In the genomic region with DNA sequence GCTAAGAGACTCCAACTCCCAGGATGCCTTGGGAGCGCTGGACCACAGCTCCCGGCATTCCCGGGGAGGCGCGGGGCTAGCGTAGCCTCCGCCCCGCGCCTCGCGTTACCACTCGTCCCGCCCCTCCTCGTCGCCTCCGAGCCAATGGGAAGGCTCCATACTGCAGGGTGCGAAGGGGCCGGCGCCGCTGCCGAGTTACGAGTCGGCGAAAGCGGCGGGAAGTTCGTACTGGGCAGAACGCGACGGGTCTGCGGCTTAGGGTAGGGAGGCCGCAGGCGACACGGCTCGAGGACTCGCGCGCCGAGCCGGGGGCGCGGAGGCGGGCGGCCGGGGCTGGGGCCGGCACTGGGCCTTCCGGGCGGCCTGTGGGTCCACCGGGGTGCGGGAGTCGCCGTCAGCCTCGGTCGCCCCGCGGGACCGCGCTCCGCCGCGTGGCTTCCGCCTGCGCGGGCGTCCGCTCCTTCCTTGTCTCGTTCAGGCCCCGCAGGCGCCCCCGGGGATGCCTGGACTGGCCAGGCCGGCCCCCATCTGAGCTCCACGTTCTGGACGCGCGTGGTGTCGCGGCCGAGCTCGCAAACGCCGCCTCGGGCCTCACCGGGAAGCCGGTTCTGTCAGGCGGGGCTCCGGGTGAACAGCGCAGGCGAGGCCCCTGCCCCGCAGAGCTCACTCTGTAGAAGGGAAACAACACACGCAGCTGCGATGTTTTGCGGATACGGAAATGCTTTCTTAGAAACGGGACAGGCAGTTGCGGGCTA, we compare ENCODE assay signal across 8 cellular contexts. TPM values are rescaled to one million over a fixed set of nuclear protein-coding genes. Genes with fewer than 3 reads are reported as not detected.
DNase-seq lines count a peak whose midpoint lies in the region; ATAC-seq and TF ChIP-seq lines count a peak whose summit lies in the region.

A gene with protein sequence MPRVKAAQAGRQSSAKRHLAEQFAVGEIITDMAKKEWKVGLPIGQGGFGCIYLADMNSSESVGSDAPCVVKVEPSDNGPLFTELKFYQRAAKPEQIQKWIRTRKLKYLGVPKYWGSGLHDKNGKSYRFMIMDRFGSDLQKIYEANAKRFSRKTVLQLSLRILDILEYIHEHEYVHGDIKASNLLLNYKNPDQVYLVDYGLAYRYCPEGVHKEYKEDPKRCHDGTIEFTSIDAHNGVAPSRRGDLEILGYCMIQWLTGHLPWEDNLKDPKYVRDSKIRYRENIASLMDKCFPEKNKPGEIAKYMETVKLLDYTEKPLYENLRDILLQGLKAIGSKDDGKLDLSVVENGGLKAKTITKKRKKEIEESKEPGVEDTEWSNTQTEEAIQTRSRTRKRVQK (plus strand): TSS at position 195 of the 755 bp plus-strand sequence. CDS start 36,090 bp downstream, outside the sequence.

- H3K27me3 ChIP-seq in adrenal gland = no peaks in the 10 kb centered on the region
- H3K27me3 ChIP-seq in heart right ventricle = no peaks in the 10 kb centered on the region

- intact Hi-C loops in adrenal gland (cut with DNase I) = no loop called here
- intact Hi-C loops in heart right ventricle (cut with DNase I) = no loop called here
- intact Hi-C loops in posterior cingulate gyrus (cut with DNase I) = no loop called here

- WGBS in adrenal gland, 4 donors = 0 to 1% (median 0%) methylated on average over 11 to 95 of the region's 95 CpGs
- 0 to 1% methylated on average over 71 to 95 of the region's 95 CpGs for WGBS in heart right ventricle, 2 donors

- peaks cover 2% of the 10 kb centered on the region for H3K27me3 Mint-ChIP-seq in type B pancreatic cell

- DNase-seq in NCI-H146 treated with DMSO at 0.1 percent for 48 hours (lab: John Stamatoyannopoulos, UW; ENCODE audit: unreplicated experiment) (peak; percentile 73), T-helper 1 cell (peak; percentile 84 to 95 (median 91)), adrenal gland (peak; percentile 96 to 98 (median 97)), heart right ventricle (peak; percentile 97), posterior cingulate gyrus (peak; percentile 93 to 100 (median 98)), type B pancreatic cell (ENCODE audit: extremely low spot score, unreplicated experiment) (peak; percentile 96)

- no peaks in the 10 kb centered on the region for H3K9me3 Mint-ChIP-seq in type B pancreatic cell

- TF ChIP-seq POLR2A in GM15510 (IDR thresholded peaks at IDR 0.05; ENCODE audit: borderline replicate concordance, extremely low read depth, insufficient read length) (peak; percentile 82), adrenal gland (IDR thresholded peaks at IDR 0.05) (no peak)

- H3K4me3 ChIP-seq in adrenal gland (peak within 1 kb of the TSS; percentile 21 to 84 (median 53)), heart right ventricle (peak within 1 kb of the TSS; percentile 67 to 99 (median 76))

- H3K27ac ChIP-seq in adrenal gland = peak within 1 kb of the TSS in 1 of 5 donors; percentile 62
- peak within 1 kb of the TSS in 5 of 10 donors; percentile 7 to 80 (median 41) for H3K27ac ChIP-seq in heart right ventricle

- H3K36me3 ChIP-seq in adrenal gland (replicated peaks in 1 of 2) (no peaks in the 10 kb centered on the region), heart right ventricle (no peaks in the 10 kb centered on the region)

- no peaks in the 10 kb centered on the region for H3K36me3 Mint-ChIP-seq in type B pancreatic cell

- H3K9me3 ChIP-seq in adrenal gland (replicated peaks in 1 of 3) = no peaks in the 10 kb centered on the region
- H3K9me3 ChIP-seq in heart right ventricle = no peaks in the 10 kb centered on the region

- H3K27ac Mint-ChIP-seq in type B pancreatic cell = peak within 1 kb of the TSS; percentile 84

- H3K4me1 ChIP-seq in adrenal gland (replicated peaks in 1 of 2) (peaks cover 8 to 9% of the 10 kb centered on the region in 2 donors), heart right ventricle (peaks cover 4 to 19% (median 11%) of the 10 kb centered on the region in 9 donors)

- peaks cover 19% of the 10 kb centered on the region for H3K4me1 Mint-ChIP-seq in type B pancreatic cell (ENCODE audit: unreplicated experiment)

- TF ChIP-seq CTCF in adrenal gland (IDR thresholded peaks at IDR 0.05) = no peak
- no peak for TF ChIP-seq CTCF in heart right ventricle (IDR thresholded peaks at IDR 0.05)
- no peak for TF ChIP-seq CTCF in type B pancreatic cell (conservative IDR thresholded peaks at IDR 0.05)

- H3K4me3 Mint-ChIP-seq in type B pancreatic cell = peak within 1 kb of the TSS; percentile 93

- ATAC-seq in HG02884 (IDR thresholded peaks at IDR 0.05; ENCODE audit: unreplicated experiment) (peak; percentile 97), heart right ventricle (peak; percentile 100)

RNA-seq across cellular contexts. Expression of the gene that starts here (rescaled TPM):
- total RNA-seq in adrenal gland (10 to 100 TPM in 2 of 8 donors, 1 to 10 TPM in 6; 2.9 to 25.5 (median 6.8) TPM), heart right ventricle (1 to 10 TPM; 4.5 to 9.7 (median 7.7) TPM), type B pancreatic cell (ENCODE audit: low replicate concordance) (18.5 and 36.9 TPM in 2 replicates)
- polyA plus RNA-seq in adrenal gland (1 to 10 TPM; 5.6 to 7.7 (median 6.8) TPM), heart right ventricle (1 to 10 TPM; 2.3 to 2.9 TPM)
